8 cellular contexts compared by ENCODE assay signal in the genomic region with DNA sequence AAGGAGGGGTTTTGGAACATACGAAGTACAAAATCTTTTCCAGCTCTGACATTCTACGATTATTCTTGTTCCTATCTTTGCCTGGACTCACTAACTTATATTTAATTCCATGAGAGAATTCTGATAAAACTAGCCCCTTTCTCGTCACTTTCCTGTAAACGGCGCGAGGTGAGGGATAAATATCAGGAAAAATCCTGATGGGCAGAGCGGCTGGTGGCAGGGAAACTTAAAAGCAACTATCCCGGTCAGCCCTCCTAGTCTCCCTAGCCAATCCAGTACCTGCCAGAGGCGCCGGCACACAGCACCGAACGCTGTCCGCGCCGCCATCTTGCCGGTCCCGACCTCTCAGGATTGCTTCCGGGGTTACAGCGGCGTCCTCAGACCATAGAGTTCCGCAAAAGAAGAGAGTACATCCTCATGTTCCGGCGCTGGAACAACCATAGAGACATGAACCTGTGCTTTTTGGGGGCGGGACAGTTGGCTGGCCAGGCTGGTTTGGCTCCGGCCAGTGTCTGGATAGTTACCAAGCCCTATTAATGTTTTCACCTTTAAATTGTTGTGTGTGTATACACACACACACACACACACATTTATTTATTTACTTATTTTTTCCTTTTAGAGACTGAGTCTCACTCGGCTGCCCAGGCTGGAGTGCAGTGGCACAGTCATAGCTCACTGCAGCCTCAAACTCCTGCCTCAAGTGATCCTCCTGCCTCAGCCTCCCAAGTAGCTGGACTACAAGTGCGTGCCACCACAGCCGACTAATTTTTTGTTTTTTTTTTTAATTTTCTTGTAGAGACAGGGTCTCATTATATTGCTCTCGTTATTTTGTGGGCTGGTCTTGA. TPM values are rescaled to one million over a fixed set of nuclear protein-coding genes. Genes with fewer than 3 reads are reported as not detected.
A peak's percentile ranks its signal among the peaks of the same experiment; 100 is the strongest.
DNase-seq lines count a peak whose midpoint lies in the region; ATAC-seq, FAIRE-seq and TF ChIP-seq lines count a peak whose summit lies in the region.

Gene MRPS10 (minus strand): TSS at position 339 of the 845 bp plus-strand sequence. CDS start 12 bp downstream, at position 327.

- H3K36me3 ChIP-seq in right atrium auricular region (peaks cover 14% of the 10 kb centered on the region), psoas muscle (ENCODE audit: insufficient read depth in 1 of 2, low read depth in 1 of 2) (peaks cover 3 to 16% of the 10 kb centered on the region in 2 donors)

- peak in 1 of 2 donors; percentile 27 for TF ChIP-seq CTCF in right atrium auricular region (IDR thresholded peaks at IDR 0.05)
- TF ChIP-seq CTCF in psoas muscle (IDR thresholded peaks at IDR 0.05), result no peak

- H3K9me3 ChIP-seq in right atrium auricular region, result no peaks in the 10 kb centered on the region
- H3K9me3 ChIP-seq in psoas muscle, result no peaks in the 10 kb centered on the region

- H3K27ac ChIP-seq in angular gyrus (ENCODE audit: low read depth, low read length) (peak within 1 kb of the TSS; percentile 62), right atrium auricular region (peak within 1 kb of the TSS; percentile 68 to 85), psoas muscle (peak within 1 kb of the TSS; percentile 83)

- DNase-seq in NCI-H187 (lab: John Stamatoyannopoulos, UW), result peak; percentile 63 to 84
- peak; percentile 71 to 97 (median 86) for DNase-seq in T-helper 2 cell
- peak; percentile 94 for DNase-seq in right atrium auricular region (ENCODE audit: low spot score)
- DNase-seq in psoas muscle, result peak; percentile 92 to 96
- DNase-seq in urothelium cell line (ENCODE audit: low spot score), result peak; percentile 94

- H3K4me3 ChIP-seq in right atrium auricular region (peak within 1 kb of the TSS; percentile 55 to 75), psoas muscle (peak within 1 kb of the TSS; percentile 85)

- no peak for FAIRE-seq in urothelium cell line (lab: Jason Lieb, UNC)

- H3K27me3 ChIP-seq in right atrium auricular region (no peaks in the 10 kb centered on the region), psoas muscle (ENCODE audit: insufficient read depth in 3 of 3, low read length in 2 of 3) (no peaks in the 10 kb centered on the region)

- ATAC-seq in GM18498 (IDR thresholded peaks at IDR 0.05; ENCODE audit: unreplicated experiment) (peak; percentile 91), HG02938 (IDR thresholded peaks at IDR 0.05; ENCODE audit: unreplicated experiment) (peak; percentile 92), psoas muscle (peak; percentile 99 to 100 (median 100))

- H3K4me1 ChIP-seq in right atrium auricular region, result peaks cover 0 to 25% of the 10 kb centered on the region in 2 donors
- peaks cover 8% of the 10 kb centered on the region for H3K4me1 ChIP-seq in psoas muscle

- 8 to 10% (median 9%) methylated on average over 29 of the region's 29 CpGs for WGBS in psoas muscle, 3 donors

- intact Hi-C loops in psoas muscle (cut with DNase I), result loop anchor here (5.0 kb wide), 1 partner anchor 295 kb away; the partner anchor contains the start of genes BYSL (in 2 of the 2) and MED20 (in 2 of the 2)

RNA-seq across cellular contexts. Expression of gene MRPS10, which starts in this region (rescaled TPM):
- total RNA-seq in right atrium auricular region (10 to 100 TPM; 27.9 to 52.4 TPM), psoas muscle (10 to 100 TPM; 40.3 to 57.4 (median 53.1) TPM)
- polyA plus RNA-seq in psoas muscle, result 100 to 1,000 TPM in 1 of 3 donors, 10 to 100 TPM in 2; 48.5 to 110 (median 59.0) TPM

Comparison
In these comparisons a context has a peak if more than half of its experiments do, and no peak if none do; other contexts are left out.
1. Peak in every context shown above with its lines: DNase-seq, ATAC-seq, H3K4me3 ChIP-seq and H3K27ac ChIP-seq.